In the genomic region with DNA sequence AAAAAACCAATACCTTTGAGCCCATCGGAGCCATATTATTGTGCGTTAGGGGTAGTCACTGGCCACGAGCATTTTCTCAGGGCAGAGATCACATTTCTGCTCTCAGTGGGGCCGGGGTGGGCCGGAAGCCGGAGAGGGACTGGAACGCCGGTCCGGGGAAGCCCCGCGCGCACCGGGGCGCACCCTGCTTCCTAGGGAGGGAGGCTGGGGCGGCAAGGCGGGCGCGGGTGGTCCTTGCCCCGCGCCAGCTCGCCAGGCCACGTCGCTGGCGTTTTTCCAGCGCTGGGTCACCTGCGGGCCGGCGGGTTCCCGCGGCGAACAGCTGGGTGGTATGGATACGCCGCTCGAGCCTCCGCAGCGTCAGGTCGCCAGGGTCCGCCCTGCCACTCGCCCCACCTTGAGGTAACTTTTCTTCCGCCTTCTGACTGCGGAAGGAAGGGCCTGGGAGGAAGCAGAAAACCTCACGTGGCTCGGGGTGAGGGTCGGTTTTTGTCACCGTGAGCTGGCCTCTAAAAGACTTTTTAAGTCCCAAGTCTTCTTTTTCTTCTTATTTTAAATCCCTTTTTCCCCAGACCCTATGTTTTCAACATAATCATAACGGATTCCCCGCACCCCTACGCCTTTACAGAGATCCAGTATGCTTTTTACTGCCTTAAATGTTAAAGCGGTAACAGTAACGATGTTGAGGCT, we compare ENCODE assay signal across 8 cellular contexts. TPM values are rescaled to one million over a fixed set of nuclear protein-coding genes. Genes with fewer than 3 reads are reported as not detected.
DNase-seq lines count a peak whose midpoint lies in the region; ATAC-seq and TF ChIP-seq lines count a peak whose summit lies in the region.

No MANE protein-coding gene starts in this region.

- peaks cover 31% of the 10 kb centered on the region for H3K4me1 ChIP-seq in mononuclear cell (ENCODE audit: insufficient read depth, low read length)

- H3K4me1 Mint-ChIP-seq in effector memory CD8-positive, alpha-beta T cell (ENCODE audit: low read depth in 2 of 2), result peaks cover 26 to 45% of the 10 kb centered on the region in 2 donors

- peak overlapping the region; percentile 94 to 96 for H3K4me3 Mint-ChIP-seq in effector memory CD8-positive, alpha-beta T cell

- H3K27ac Mint-ChIP-seq in effector memory CD8-positive, alpha-beta T cell, result peak overlapping the region; percentile 97 to 100

- TF ChIP-seq CTCF in GM12864 (IDR thresholded peaks at IDR 0.05; ENCODE audit: low read depth, low read length, missing control alignments) (no peak), HFF-Myc (IDR thresholded peaks at IDR 0.05; ENCODE audit: low read depth, low read length, missing control alignments) (no peak), NB4 (IDR thresholded peaks at IDR 0.05; ENCODE audit: low read depth, low read length) (no peak)

- H3K36me3 Mint-ChIP-seq in effector memory CD8-positive, alpha-beta T cell (ENCODE audit: insufficient read depth), result peaks cover 44% of the 10 kb centered on the region

- DNase-seq in GM12864 (ENCODE audit: low read depth) (peak; percentile 70), HFF-Myc (ENCODE audit: extremely low read depth, low read depth) (no peak), NB4 (ENCODE audit: low read depth) (peak; percentile 91), cerebellar cortex (ENCODE audit: low spot score) (no peak)
- DNase-seq in activated CD4-positive, alpha-beta T cell treated with anti-CD3 and anti-CD28 coated beads, Interleukin-2, amount 50 U/mL, for 24 hours (ENCODE audit: low read depth in 1 of 2, low spot score in 1 of 2), result peak; percentile 61 to 74
- DNase-seq in effector memory CD8-positive, alpha-beta T cell, result peak; percentile 71
- DNase-seq in stimulated activated CD8-positive, alpha-beta memory T cell treated with anti-CD3 and anti-CD28 coated beads, Interleukin-4, amount 100 ng/mL, for 4 hours (ENCODE audit: low read depth in 2 of 2, low spot score in 1 of 2), result peak; percentile 53 to 67

- peak; percentile 42 for ATAC-seq in effector memory CD8-positive, alpha-beta T cell (replicated peaks)

- peak overlapping the region; percentile 84 for H3K4me3 ChIP-seq in GM12864 (ENCODE audit: low read depth, low read length)
- peak overlapping the region; percentile 49 for H3K4me3 ChIP-seq in HFF-Myc (replicated peaks; ENCODE audit: low read depth, low read length)
- H3K4me3 ChIP-seq in NB4 (ENCODE audit: low read depth, low read length), result peak overlapping the region; percentile 80
- H3K4me3 ChIP-seq in mononuclear cell (ENCODE audit: low read length), result peak overlapping the region; percentile 66

- peaks cover 0 to 5% of the 10 kb centered on the region in 2 donors for H3K27me3 Mint-ChIP-seq in effector memory CD8-positive, alpha-beta T cell

- peak; percentile 51 for TF ChIP-seq POLR2A in NB4 (IDR thresholded peaks at IDR 0.05; ENCODE audit: extremely low read depth, insufficient read length)

- H3K9me3 ChIP-seq in mononuclear cell (ENCODE audit: low read depth, low read length), result no peaks in the 10 kb centered on the region

- no peaks in the 10 kb centered on the region for H3K9me3 Mint-ChIP-seq in effector memory CD8-positive, alpha-beta T cell

- H3K27me3 ChIP-seq in mononuclear cell (ENCODE audit: insufficient read depth, low read length), result no peaks in the 10 kb centered on the region

RNA-seq across cellular contexts. Expression of a gene that starts 2.7 kb away (rescaled TPM):
- total RNA-seq in mononuclear cell, result 24,083 TPM

Comparison
In these comparisons a context has a peak if more than half of its experiments do, and no peak if none do; other contexts are left out.
1. DNase-seq: peak in GM12864 (single experiment), NB4 (single experiment), activated CD4-positive, alpha-beta T cell treated with anti-CD3 and anti-CD28 coated beads, Interleukin-2, amount 50 U/mL, for 24 hours (2 of 2), effector memory CD8-positive, alpha-beta T cell (3 of 3) and stimulated activated CD8-positive, alpha-beta memory T cell treated with anti-CD3 and anti-CD28 coated beads, Interleukin-4, amount 100 ng/mL, for 4 hours (2 of 2); none in HFF-Myc (single experiment) and cerebellar cortex (single experiment).
2. Peak in every context shown above with its lines, with median percentiles within 50 percentile points of each other: H3K4me3 ChIP-seq.